Comparison of ENCODE assay signal across 8 cellular contexts in the genomic region with DNA sequence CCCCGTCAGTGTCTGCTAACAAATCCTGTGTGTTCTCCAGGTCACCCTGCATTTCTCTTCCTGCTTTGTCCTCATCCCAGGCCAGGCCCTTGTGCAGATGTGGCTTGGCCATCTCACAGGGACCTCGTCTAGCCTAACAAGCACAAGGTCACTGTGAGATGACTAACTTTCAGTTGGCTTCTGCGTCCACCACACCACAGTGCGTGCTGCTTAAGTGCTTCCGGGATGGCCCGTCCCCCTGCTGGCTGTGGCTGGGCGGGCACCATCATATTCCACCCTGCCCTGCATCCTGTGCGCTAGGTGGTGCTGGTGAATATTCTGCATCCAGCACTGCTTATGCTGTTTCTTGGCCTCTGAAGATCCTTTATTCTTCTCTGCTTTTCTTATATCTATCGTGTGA. TPM values are rescaled to one million over a fixed set of nuclear protein-coding genes. Genes with fewer than 3 reads are reported as not detected.
A peak's percentile ranks its signal among the peaks of the same experiment; 100 is the strongest.
DNase-seq lines count a peak whose midpoint lies in the region; ATAC-seq and TF ChIP-seq lines count a peak whose summit lies in the region.

No MANE protein-coding gene starts in this region.

- H3K9me3 Mint-ChIP-seq in activated T-helper 1 cell treated with anti-CD3 and anti-CD28 coated beads, Interleukin-12 subunit alpha, Interleukin-12 subunit beta, Interleukin-2, Interleukin-4 antibody, amounts not matched to agents 30 ng/mL and 10 ng/mL and 1 ng/mL, durations not matched to agents 14 hours and 24 hours and 36 hours, result no peaks in the 10 kb centered on the region
- H3K9me3 Mint-ChIP-seq in T-helper 2 cell treated with Interferon-gamma antibody and Interleukin-4, amounts not matched to agents 5 μg/mL and 100 μg/mL, for 36 hours, result no peaks in the 10 kb centered on the region

- H3K4me1 ChIP-seq in BE2C, result no peaks in the 10 kb centered on the region
- peaks cover 0 to 6% (median 2%) of the 10 kb centered on the region in 4 donors for H3K4me1 ChIP-seq in right lobe of liver

- no peak overlapping the region for H3K27ac ChIP-seq in right lobe of liver

- no peak overlapping the region for H3K4me3 ChIP-seq in BE2C (ENCODE audit: low read depth, low read length)
- no peak overlapping the region for H3K4me3 ChIP-seq in H7 (ENCODE audit: insufficient read depth, low read depth, low read length)
- H3K4me3 ChIP-seq in right lobe of liver, result no peak overlapping the region

- intact Hi-C loops in activated T-helper 1 cell treated with anti-CD3 and anti-CD28 coated beads, Interleukin-12 subunit alpha, Interleukin-12 subunit beta, Interleukin-2, Interleukin-4 antibody, amounts not matched to agents 30 ng/mL and 10 ng/mL and 1 ng/mL, durations not matched to agents 14 hours and 24 hours and 36 hours (cut with micrococcal nuclease), result no loop called here
- intact Hi-C loops in right lobe of liver (cut with DNase I), result no loop called here

- H3K9me3 ChIP-seq in BE2C (no peaks in the 10 kb centered on the region), right lobe of liver (no peaks in the 10 kb centered on the region)

- H3K36me3 Mint-ChIP-seq in activated T-helper 1 cell treated with anti-CD3 and anti-CD28 coated beads, Interleukin-12 subunit alpha, Interleukin-12 subunit beta, Interleukin-2, Interleukin-4 antibody, amounts not matched to agents 30 ng/mL and 10 ng/mL and 1 ng/mL, durations not matched to agents 14 hours and 24 hours and 36 hours (ENCODE audit: low read depth), result peaks cover 15% of the 10 kb centered on the region
- H3K36me3 Mint-ChIP-seq in T-helper 2 cell treated with Interferon-gamma antibody and Interleukin-4, amounts not matched to agents 5 μg/mL and 100 μg/mL, for 36 hours (ENCODE audit: low read depth), result peaks cover 27% of the 10 kb centered on the region

- ATAC-seq in right lobe of liver, result peak in 3 of 4 donors; percentile 16 to 35 (median 31)

- no peak for TF ChIP-seq POLR2A in right lobe of liver (IDR thresholded peaks at IDR 0.05)

- H3K36me3 ChIP-seq in BE2C (peaks cover 48% of the 10 kb centered on the region), H7 (replicated peaks; ENCODE audit: control insufficient read depth, insufficient read depth, low read length) (peaks cover 45% of the 10 kb centered on the region), right lobe of liver (peaks cover 0 to 10% (median 3%) of the 10 kb centered on the region in 4 donors)

- TF ChIP-seq CTCF in BE2C (IDR thresholded peaks at IDR 0.05; ENCODE audit: low read depth, low read length) (peak; percentile 48), right lobe of liver (IDR thresholded peaks at IDR 0.05) (peak in 1 of 4 donors; percentile 6)

- H3K27me3 Mint-ChIP-seq in activated T-helper 1 cell treated with anti-CD3 and anti-CD28 coated beads, Interleukin-12 subunit alpha, Interleukin-12 subunit beta, Interleukin-2, Interleukin-4 antibody, amounts not matched to agents 30 ng/mL and 10 ng/mL and 1 ng/mL, durations not matched to agents 14 hours and 24 hours and 36 hours (ENCODE audit: insufficient read depth), result no peaks in the 10 kb centered on the region
- H3K27me3 Mint-ChIP-seq in T-helper 2 cell treated with Interferon-gamma antibody and Interleukin-4, amounts not matched to agents 5 μg/mL and 100 μg/mL, for 36 hours (ENCODE audit: low read depth), result no peaks in the 10 kb centered on the region

- no peak overlapping the region for H3K4me3 Mint-ChIP-seq in activated T-helper 1 cell treated with anti-CD3 and anti-CD28 coated beads, Interleukin-12 subunit alpha, Interleukin-12 subunit beta, Interleukin-2, Interleukin-4 antibody, amounts not matched to agents 30 ng/mL and 10 ng/mL and 1 ng/mL, durations not matched to agents 14 hours and 24 hours and 36 hours
- H3K4me3 Mint-ChIP-seq in T-helper 2 cell treated with Interferon-gamma antibody and Interleukin-4, amounts not matched to agents 5 μg/mL and 100 μg/mL, for 36 hours, result no peak overlapping the region

- H3K27me3 ChIP-seq in BE2C (no peaks in the 10 kb centered on the region), H7 (ENCODE audit: control insufficient read depth, insufficient read depth, low read length) (no peaks in the 10 kb centered on the region), right lobe of liver (no peaks in the 10 kb centered on the region)

- no peaks in the 10 kb centered on the region for H3K4me1 Mint-ChIP-seq in activated T-helper 1 cell treated with anti-CD3 and anti-CD28 coated beads, Interleukin-12 subunit alpha, Interleukin-12 subunit beta, Interleukin-2, Interleukin-4 antibody, amounts not matched to agents 30 ng/mL and 10 ng/mL and 1 ng/mL, durations not matched to agents 14 hours and 24 hours and 36 hours (ENCODE audit: low read depth)
- H3K4me1 Mint-ChIP-seq in T-helper 2 cell treated with Interferon-gamma antibody and Interleukin-4, amounts not matched to agents 5 μg/mL and 100 μg/mL, for 36 hours (ENCODE audit: low read depth), result no peaks in the 10 kb centered on the region

- WGBS in right lobe of liver (ENCODE audit: insufficient coverage, low coverage, low lambda C conversion rate, missing lambda C conversion rate), result 80% methylated on average over 2 of the region's 9 CpGs

- peak overlapping the region; percentile 6 for H3K27ac Mint-ChIP-seq in activated T-helper 1 cell treated with anti-CD3 and anti-CD28 coated beads, Interleukin-12 subunit alpha, Interleukin-12 subunit beta, Interleukin-2, Interleukin-4 antibody, amounts not matched to agents 30 ng/mL and 10 ng/mL and 1 ng/mL, durations not matched to agents 14 hours and 24 hours and 36 hours
- no peak overlapping the region for H3K27ac Mint-ChIP-seq in T-helper 2 cell treated with Interferon-gamma antibody and Interleukin-4, amounts not matched to agents 5 μg/mL and 100 μg/mL, for 36 hours

- DNase-seq in BE2C (peak; percentile 40), H7 (peak; percentile 65), right lobe of liver (no peak), kidney glomerular epithelial cell (lab: John Stamatoyannopoulos, UW) (no peak), T-helper 9 cell (no peak)
- no peak for DNase-seq in activated T-helper 1 cell treated with anti-CD3 and anti-CD28 coated beads, Interleukin-12 subunit alpha, Interleukin-12 subunit beta, Interleukin-2, Interleukin-4 antibody, amounts not matched to agents 30 ng/mL and 10 ng/mL and 1 ng/mL, durations not matched to agents 14 hours and 24 hours and 36 hours (ENCODE audit: low spot score)
- no peak for DNase-seq in T-helper 2 cell treated with Interferon-gamma antibody and Interleukin-4, amounts not matched to agents 5 μg/mL and 100 μg/mL, for 36 hours (ENCODE audit: low spot score)
- no peak for DNase-seq in activated CD8-positive, alpha-beta memory T cell treated with anti-CD3 and anti-CD28 coated beads, Interleukin-2, amount 50 U/mL, for 4 hours

RNA-seq across cellular contexts. Expression of gene RBBP7, which starts 33.8 kb away (rescaled TPM):
- polyA plus RNA-seq in BE2C (2012; ENCODE audit: insufficient read depth, insufficient read length, low read depth), result 88.2 TPM
- 158 and 198 TPM in 2 replicates for total RNA-seq in H7 (2014; rRNA removed; shearing (Covaris generic))
- total RNA-seq in activated T-helper 1 cell treated with anti-CD3 and anti-CD28 coated beads, Interleukin-12 subunit alpha, Interleukin-12 subunit beta, Interleukin-2, Interleukin-4 antibody, amounts not matched to agents 30 ng/mL and 10 ng/mL and 1 ng/mL, durations not matched to agents 14 hours and 24 hours and 36 hours, result 127 and 134 TPM in 2 replicates
- total RNA-seq in right lobe of liver, result 10 to 100 TPM; 31.4 to 38.6 (median 33.4) TPM

RNA-seq across cellular contexts. Expression of gene TXLNG, which starts 50.1 kb away (rescaled TPM):
- polyA plus RNA-seq in BE2C (2012; ENCODE audit: insufficient read depth, insufficient read length, low read depth), result 19.3 TPM
- 35.6 and 43.2 TPM in 2 replicates for total RNA-seq in H7 (2014; rRNA removed; shearing (Covaris generic))
- total RNA-seq in activated T-helper 1 cell treated with anti-CD3 and anti-CD28 coated beads, Interleukin-12 subunit alpha, Interleukin-12 subunit beta, Interleukin-2, Interleukin-4 antibody, amounts not matched to agents 30 ng/mL and 10 ng/mL and 1 ng/mL, durations not matched to agents 14 hours and 24 hours and 36 hours, result 23.8 and 25.4 TPM in 2 replicates
- 1 to 10 TPM; 3.9 to 9.3 (median 7.3) TPM for total RNA-seq in right lobe of liver

Comparison
In these comparisons a context has a peak if more than half of its experiments do, and no peak if none do; other contexts are left out.
1. DNase-seq: peak in BE2C (single experiment) and H7 (single experiment); none in activated T-helper 1 cell treated with anti-CD3 and anti-CD28 coated beads, Interleukin-12 subunit alpha, Interleukin-12 subunit beta, Interleukin-2, Interleukin-4 antibody, amounts not matched to agents 30 ng/mL and 10 ng/mL and 1 ng/mL, durations not matched to agents 14 hours and 24 hours and 36 hours (single experiment), right lobe of liver (0 of 3), kidney glomerular epithelial cell (single experiment), T-helper 2 cell treated with Interferon-gamma antibody and Interleukin-4, amounts not matched to agents 5 μg/mL and 100 μg/mL, for 36 hours (single experiment), activated CD8-positive, alpha-beta memory T cell treated with anti-CD3 and anti-CD28 coated beads, Interleukin-2, amount 50 U/mL, for 4 hours (single experiment) and T-helper 9 cell (single experiment).